In genomic region chr13:52706074-52706473, GRCh38 we compare ENCODE assay signal across 17 cellular contexts. TPM values are rescaled to one million over a fixed set of nuclear protein-coding genes. Genes with fewer than 3 reads are reported as not detected.
DNase-seq lines count a peak whose midpoint lies in the region; ATAC-seq and TF ChIP-seq lines count a peak whose summit lies in the region.
"Had no signal": no experiment of that assay in that cellular context is flagged by ENCODE, and none has a peak within 500 bp of the region (broad histone marks: within the 10 kb centered on the region; RNA-seq: fewer than 3 reads in every experiment).

No MANE protein-coding gene starts in this region.

- H2AFZ ChIP-seq in PC-3 (ENCODE audit: low read length) = no peak overlapping the region

- H3K79me2 ChIP-seq in PC-3 (ENCODE audit: low read length) (no peaks in the 10 kb centered on the region), mesendoderm (ENCODE audit: control insufficient read depth, insufficient read depth, low read length) (no peaks in the 10 kb centered on the region)

- TSS peak; percentile 12 for BruUV-seq in PC-3 (replicated peaks; lab: Mats Ljungman, UMichigan)

- H2BK5ac ChIP-seq in mesendoderm (ENCODE audit: low read length) = no peak overlapping the region

- no peak overlapping the region for H3K4ac ChIP-seq in mesendoderm (ENCODE audit: low read depth, low read length)

- H3K23ac ChIP-seq in mesendoderm (ENCODE audit: low read length) = no peak overlapping the region

- H4K8ac ChIP-seq in mesendoderm (ENCODE audit: low read depth, low read length) = no peak overlapping the region

- DNase-seq in NCI-H460 (ENCODE audit: extremely low read depth, low read depth) = peak; percentile 29
- no peak for DNase-seq in PC-3
- DNase-seq in mesendoderm = peak; percentile 34
- DNase-seq in NCI-H226 = no peak
- DNase-seq in activated CD4-positive, alpha-beta T cell treated with anti-CD3 and anti-CD28 coated beads for 4 hours = no peak
- DNase-seq in stimulated activated naive CD4-positive, alpha-beta T cell treated with Interleukin-2 at 50 U/mL for 16 hours (lab: John Stamatoyannopoulos, UW) = no peak
- DNase-seq: ACHN; BE2C; C1 segment of cervical spinal cord; CD4-positive, CD25-positive, alpha-beta regulatory T cell; CD8-positive, alpha-beta memory T cell; COR-L47; GOT3; H7; IMR-90 had no signal

- H3K4me2 ChIP-seq in PC-3 (ENCODE audit: low read length) = no peak overlapping the region
- no peak overlapping the region for H3K4me2 ChIP-seq in mesendoderm (ENCODE audit: low read length)

- peak; percentile 49; the same call in 1 of the 2 replicates for ATAC-seq in PC-3
- ATAC-seq: HCT116 had no signal

- no CpG with 5 or more reads among the region's 3 CpGs for WGBS in mesendoderm (ENCODE audit: extremely low coverage, insufficient coverage, low lambda C conversion rate)

- CTCF ChIA-PET in PC-3 (lab: Charles Lee) = no interaction called here

- H3K36me3 ChIP-seq in PC-3 (ENCODE audit: low read depth, low read length) = no peaks in the 10 kb centered on the region
- H3K36me3 ChIP-seq in mesendoderm (ENCODE audit: control insufficient read depth, insufficient read depth, low read length) = no peaks in the 10 kb centered on the region
- H3K36me3 ChIP-seq: BE2C had no signal

- H3K4me3 ChIP-seq in PC-3 (ENCODE audit: low read length) = no peak overlapping the region
- H3K4me3 ChIP-seq in mesendoderm (ENCODE audit: low read length) = no peak overlapping the region

- H3K27ac ChIP-seq in PC-3 (ENCODE audit: low read length) (no peak overlapping the region), VCaP (peak overlapping the region; percentile 23; the same call in 1 of the 2 replicates), mesendoderm (ENCODE audit: low read depth, low read length) (no peak overlapping the region)

- H3K9ac ChIP-seq in PC-3 (ENCODE audit: low read length) = no peak overlapping the region
- H3K9ac ChIP-seq in mesendoderm (ENCODE audit: low read length) = no peak overlapping the region

- no peaks in the 10 kb centered on the region for H3F3A ChIP-seq in PC-3 (ENCODE audit: low read length, unreplicated experiment)

- POLR2A ChIA-PET in PC-3 (lab: Charles Lee; ENCODE audit: unreplicated experiment) = interaction anchor here (0.6 kb wide), 1 partner anchor 53 kb away, joined by 4 read pairs; the partner anchor contains the start of gene SUGT1

- H2BK120ac ChIP-seq in mesendoderm (ENCODE audit: low read depth, low read length) = no peak overlapping the region

- intact Hi-C loops in PC-3 (cut with micrococcal nuclease) = loop anchor here (1.0 kb wide), 1 partner anchor 103 kb away; no protein-coding TSS in a partner anchor

- no peaks in the 10 kb centered on the region for H3K27me3 ChIP-seq in PC-3 (ENCODE audit: low read length)
- no peaks in the 10 kb centered on the region for H3K27me3 ChIP-seq in mesendoderm (ENCODE audit: insufficient read depth, low read length, poor library complexity)

- no peaks in the 10 kb centered on the region for H3K9me3 ChIP-seq in PC-3 (ENCODE audit: low read length)
- H3K9me3 ChIP-seq: BE2C had no signal

- H3K4me1 ChIP-seq in PC-3 (ENCODE audit: insufficient read depth, low read length) (no peaks in the 10 kb centered on the region), mesendoderm (ENCODE audit: control insufficient read depth, low read depth, low read length) (peaks cover 4% of the 10 kb centered on the region)
- H3K4me1 ChIP-seq: BE2C had no signal

- no peaks in the 10 kb centered on the region for H3K9me2 ChIP-seq in PC-3 (replicated peaks; ENCODE audit: low read length)

- no peak overlapping the region for H2AK5ac ChIP-seq in mesendoderm (ENCODE audit: low read length)

- H4K5ac ChIP-seq in mesendoderm (ENCODE audit: low read length) = no peak overlapping the region

- no peak overlapping the region for H2BK15ac ChIP-seq in mesendoderm (replicated peaks; ENCODE audit: low read depth)

- no peak overlapping the region for H3K18ac ChIP-seq in mesendoderm (ENCODE audit: low read length)

- TF ChIP-seq CTCF in PC-3 (conservative IDR thresholded peaks at IDR 0.05; ENCODE audit: low read depth, low read length) (no peak), VCaP (conservative IDR thresholded peaks at IDR 0.05) (no peak)

- no peaks in the 10 kb centered on the region for H3K79me1 ChIP-seq in mesendoderm (ENCODE audit: low read length)

- H3K56ac ChIP-seq in mesendoderm (ENCODE audit: low read length) = no peak overlapping the region

- H4K20me1 ChIP-seq in PC-3 (ENCODE audit: low read length) = no peaks in the 10 kb centered on the region

RNA-seq across cellular contexts. Expression of gene CNMD, which starts 33.5 kb away (rescaled TPM):
- not detected in 2 replicates for total RNA-seq in NCI-H460 (2014; rRNA removed; shearing (Covaris generic))
- polyA plus RNA-seq in NCI-H460 (2014; cell fraction: nucleus; rRNA removed) = not detected in 2 replicates
- not detected in 2 replicates for total RNA-seq in PC-3 (2014; rRNA removed)
- polyA plus RNA-seq in mesendoderm (2013, experiment 1 of 2) = 39.0 TPM
- polyA plus RNA-seq in mesendoderm (2013, experiment 2 of 2) = 38.1 TPM
- total RNA-seq: CD4-positive, CD25-positive, alpha-beta regulatory T cell; CD8-positive, alpha-beta memory T cell; IMR-90 had no signal
- polyA plus RNA-seq: CD8-positive, alpha-beta memory T cell; IMR-90 had no signal

RNA-seq across cellular contexts. Expression of gene SUGT1, which starts 53.4 kb away (rescaled TPM):
- total RNA-seq in NCI-H460 (2014; rRNA removed; shearing (Covaris generic)) = 49.2 and 52.3 TPM in 2 replicates
- 23.9 and 24.4 TPM in 2 replicates for polyA plus RNA-seq in NCI-H460 (2014; cell fraction: nucleus; rRNA removed)
- 26.0 and 29.3 TPM in 2 replicates for total RNA-seq in PC-3 (2014; rRNA removed)
- polyA plus RNA-seq in mesendoderm (2013, experiment 1 of 2) = 108 TPM
- 111 TPM for polyA plus RNA-seq in mesendoderm (2013, experiment 2 of 2)

Comparison
In these comparisons a context has a peak if more than half of its experiments do, and no peak if none do; other contexts are left out.
1. DNase-seq: peak in NCI-H460 (single experiment) and mesendoderm (single experiment); none in PC-3 (single experiment), NCI-H226 (single experiment), activated CD4-positive, alpha-beta T cell treated with anti-CD3 and anti-CD28 coated beads for 4 hours (0 of 2) and stimulated activated naive CD4-positive, alpha-beta T cell treated with Interleukin-2 at 50 U/mL for 16 hours (single experiment).